ENCODE assay signal across 11 cellular contexts in genomic region chr1:39632491-39633417, GRCh38. TPM values are rescaled to one million over a fixed set of nuclear protein-coding genes. Genes with fewer than 3 reads are reported as not detected.
DNase-seq lines count a peak whose midpoint lies in the region; ATAC-seq and TF ChIP-seq lines count a peak whose summit lies in the region.
"Had no signal": no experiment of that assay in that cellular context is flagged by ENCODE, and none has a peak within 500 bp of the region (broad histone marks: within the 10 kb centered on the region; RNA-seq: fewer than 3 reads in every experiment).

No MANE protein-coding gene starts in this region.

- CTCF ChIA-PET in WTC11 (lab: Charles Lee), result interaction anchor here (0.7 to 7.3 kb wide), 6 partner anchors 14 to 27 kb away, joined by 3 to 44 read pairs (median 9); no protein-coding TSS in a partner anchor

- H3K27me3 Mint-ChIP-seq in WTC11 (ENCODE audit: low read depth), result peaks cover 88% of the 10 kb centered on the region

- peaks cover 21% of the 10 kb centered on the region for H3K4me1 Mint-ChIP-seq in WTC11
- H3K4me1 Mint-ChIP-seq: central memory CD8-positive, alpha-beta T cell had no signal

- H3K9me3 Mint-ChIP-seq in WTC11, result no peaks in the 10 kb centered on the region
- H3K9me3 Mint-ChIP-seq: central memory CD8-positive, alpha-beta T cell had no signal

- peak overlapping the region; percentile 46 for H3K4me3 ChIP-seq in psoas muscle
- H3K4me3 ChIP-seq: skin epidermis had no signal

- intact Hi-C loops in left ventricle myocardium superior (cut with micrococcal nuclease) (no loop called here), psoas muscle (cut with DNase I) (no loop called here)

- in situ Hi-C loops in GM13977 (cut with MboI; ENCODE audit: low pct_unique_long_range_greater_than_20kb, low sequenced_read_pairs, unreplicated experiment), result no loop called here

- H3K27me3 ChIP-seq in psoas muscle (ENCODE audit: insufficient read depth in 3 of 3, low read length in 2 of 3), result no peaks in the 10 kb centered on the region

- DNase-seq in EH (ENCODE audit: low read depth) (peak; percentile 81), WTC11 (ENCODE audit: low spot score) (peak; percentile 79), left ventricle myocardium superior (peak; percentile 88), psoas muscle (peak; percentile 76), GM13977 (ENCODE audit: low spot score) (no peak), foreskin melanocyte (no peak)
- DNase-seq: T-helper 17 cell had no signal

- no peak for TF ChIP-seq CTCF in WTC11 (IDR thresholded peaks at IDR 0.05)
- TF ChIP-seq CTCF in psoas muscle (IDR thresholded peaks at IDR 0.05), result no peak
- TF ChIP-seq CTCF in GM13977 (IDR thresholded peaks at IDR 0.05; ENCODE audit: extremely low read depth, insufficient read depth, missing control alignments), result no peak

- no peaks in the 10 kb centered on the region for H3K9me3 ChIP-seq in psoas muscle

- peak overlapping the region; percentile 65 for H3K4me3 Mint-ChIP-seq in WTC11
- H3K4me3 Mint-ChIP-seq: central memory CD8-positive, alpha-beta T cell; T-helper 17 cell had no signal

- H3K27ac ChIP-seq in psoas muscle, result no peak overlapping the region
- H3K27ac ChIP-seq: skin epidermis had no signal

- WGBS in psoas muscle, 3 donors, result 13 to 24% (median 20%) methylated on average over 26 to 66 of the region's 66 CpGs

- H3K36me3 Mint-ChIP-seq in WTC11, result no peaks in the 10 kb centered on the region

- peaks cover 5% of the 10 kb centered on the region for H3K4me1 ChIP-seq in psoas muscle

- POLR2A ChIA-PET in WTC11 (lab: Charles Lee), result interaction anchor here (1.9 kb wide), 1 partner anchor 14 kb away, joined by 6 read pairs; no protein-coding TSS in a partner anchor

- no peak overlapping the region for H3K27ac Mint-ChIP-seq in WTC11
- H3K27ac Mint-ChIP-seq: T-helper 17 cell had no signal

- ATAC-seq in WTC11, result peak; percentile 89
- ATAC-seq in left ventricle myocardium superior, result peak; percentile 79
- ATAC-seq in psoas muscle, result peak; percentile 66 to 82 (median 78)
- no peak for ATAC-seq in HG02970 (IDR thresholded peaks at IDR 0.05; ENCODE audit: low FRiP score, unreplicated experiment)
- ATAC-seq in HG03045 (IDR thresholded peaks at IDR 0.05; ENCODE audit: unreplicated experiment), result no peak

- H3K36me3 ChIP-seq in psoas muscle (ENCODE audit: insufficient read depth in 1 of 2, low read depth in 1 of 2), result peaks cover 0 to 23% of the 10 kb centered on the region in 2 donors

TF ChIP-seq in WTC11, 78 proteins besides CTCF, POLR2A, EP300 and RAD21:
- no peak for TF ChIP-seq ERG (CRISPR knock-in tag; IDR thresholded peaks at IDR 0.05)
- peak; percentile 33; the same call in 1 of the 2 replicates for TF ChIP-seq FOXP1 (CRISPR knock-in tag; IDR thresholded peaks at IDR 0.05; ENCODE audit: borderline replicate concordance)
- TF ChIP-seq RORB (CRISPR knock-in tag; IDR thresholded peaks at IDR 0.05), result no peak
- TF ChIP-seq ZNF396 (CRISPR knock-in tag; IDR thresholded peaks at IDR 0.05; ENCODE audit: borderline replicate concordance), result no peak
- no peak for TF ChIP-seq ZNF281 (CRISPR knock-in tag; IDR thresholded peaks at IDR 0.05)
- peak; percentile 71 for TF ChIP-seq ZNF423 (CRISPR knock-in tag; IDR thresholded peaks at IDR 0.05)
- peak; percentile 54; the same call in 1 of the 2 replicates for TF ChIP-seq SP1 (CRISPR knock-in tag; conservative IDR thresholded peaks at IDR 0.05)
- no peak for TF ChIP-seq STAT6 (CRISPR knock-in tag; conservative IDR thresholded peaks at IDR 0.05; ENCODE audit: low read depth)

RNA-seq across cellular contexts. Expression of gene HEYL, which starts 6.7 kb away (rescaled TPM):
- total RNA-seq in WTC11 (2021), result 2.3 to 3.6 TPM (median 3.2 TPM) in 3 replicates
- total RNA-seq in left ventricle myocardium superior, result 15.0 TPM
- total RNA-seq in psoas muscle, result 10 to 100 TPM in 1 of 4 donors, 1 to 10 TPM in 3; 4.1 to 10.0 (median 6.5) TPM
- polyA plus RNA-seq in psoas muscle, result 1 to 10 TPM; 2.1 to 5.8 (median 3.2) TPM

RNA-seq across cellular contexts. Expression of gene NT5C1A, which starts 39.2 kb away (rescaled TPM):
- total RNA-seq in WTC11 (2021), result not detected in 3 replicates
- total RNA-seq in left ventricle myocardium superior, result 39.6 TPM
- 100 to 1,000 TPM in 1 of 4 donors, 10 to 100 TPM in 3; 35.0 to 112 (median 63.3) TPM for total RNA-seq in psoas muscle
- polyA plus RNA-seq in psoas muscle, result 1 to 10 TPM; 1.2 to 7.7 (median 2.3) TPM

RNA-seq across cellular contexts. Expression of gene PABPC4, which starts 56.2 kb away (rescaled TPM):
- total RNA-seq in WTC11 (2021) (269 to 293 TPM (median 271 TPM) in 3 replicates), left ventricle myocardium superior (246 TPM), psoas muscle (100 to 1,000 TPM; 370 to 530 (median 476) TPM)
- 100 to 1,000 TPM; 194 to 302 (median 241) TPM for polyA plus RNA-seq in psoas muscle

RNA-seq across cellular contexts. Expression of gene HPCAL4, which starts 58.5 kb away (rescaled TPM):
- total RNA-seq in WTC11 (2021) (0.50 to 0.80 TPM (median 0.60 TPM) in 3 replicates), left ventricle myocardium superior (2.4 TPM), psoas muscle (1 to 10 TPM; 1.3 to 9.4 (median 3.1) TPM)
- 1 to 10 TPM in 2 of 3 donors, under 1 TPM in 1; 0.29 to 3.2 (median 1.3) TPM for polyA plus RNA-seq in psoas muscle

Comparison
In these comparisons a context has a peak if more than half of its experiments do, and no peak if none do; other contexts are left out.
1. DNase-seq: peak in EH (single experiment), WTC11 (single experiment), left ventricle myocardium superior (single experiment) and psoas muscle (2 of 2); none in GM13977 (single experiment) and foreskin melanocyte (single experiment).
2. ATAC-seq: peak in WTC11 (single experiment), left ventricle myocardium superior (single experiment) and psoas muscle (4 of 4); none in HG02970 (single experiment) and HG03045 (single experiment).
3. RNA of gene NT5C1A, which starts 39.2 kb away (total RNA-seq): 35.0 to 112 TPM in psoas muscle and 39.6 TPM in left ventricle myocardium superior (single experiment); not detected in WTC11; every median in the first group is over 10 times any median in the second.